1 cellular context compared by ENCODE assay signal in the genomic region with DNA sequence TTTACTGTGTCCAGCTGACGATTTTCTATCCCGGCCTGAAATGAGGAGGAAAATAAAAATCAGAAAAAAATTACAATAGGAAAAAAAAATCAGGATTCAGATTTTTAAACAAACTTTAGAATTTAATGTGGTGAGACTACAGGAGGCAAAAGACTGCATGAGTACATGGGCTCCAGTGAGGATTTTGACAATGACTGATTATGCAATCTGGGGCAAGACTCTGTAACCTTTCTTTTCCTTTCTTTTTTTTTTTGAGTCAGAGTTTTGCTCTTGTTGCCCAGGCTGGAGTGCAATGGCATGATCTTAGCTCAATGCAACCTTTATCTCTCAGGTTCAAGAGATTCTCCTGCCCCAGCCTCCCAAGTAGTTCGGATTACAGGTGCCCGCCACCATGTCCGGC.
TF ChIP-seq lines count a peak whose summit lies in the region.

No MANE protein-coding gene starts in this region.

TF ChIP-seq in K562, 482 proteins besides CTCF, POLR2A, EP300 and RAD21 (continued from another document):
- 0 out of 2 replicates have a peak, but pooled peaks have one; percentile 11 for TF ChIP-seq FOSL1 (tag; conservative IDR thresholded peaks at IDR 0.05)
